ENCODE assay signal across 9 cellular contexts in the genomic region with DNA sequence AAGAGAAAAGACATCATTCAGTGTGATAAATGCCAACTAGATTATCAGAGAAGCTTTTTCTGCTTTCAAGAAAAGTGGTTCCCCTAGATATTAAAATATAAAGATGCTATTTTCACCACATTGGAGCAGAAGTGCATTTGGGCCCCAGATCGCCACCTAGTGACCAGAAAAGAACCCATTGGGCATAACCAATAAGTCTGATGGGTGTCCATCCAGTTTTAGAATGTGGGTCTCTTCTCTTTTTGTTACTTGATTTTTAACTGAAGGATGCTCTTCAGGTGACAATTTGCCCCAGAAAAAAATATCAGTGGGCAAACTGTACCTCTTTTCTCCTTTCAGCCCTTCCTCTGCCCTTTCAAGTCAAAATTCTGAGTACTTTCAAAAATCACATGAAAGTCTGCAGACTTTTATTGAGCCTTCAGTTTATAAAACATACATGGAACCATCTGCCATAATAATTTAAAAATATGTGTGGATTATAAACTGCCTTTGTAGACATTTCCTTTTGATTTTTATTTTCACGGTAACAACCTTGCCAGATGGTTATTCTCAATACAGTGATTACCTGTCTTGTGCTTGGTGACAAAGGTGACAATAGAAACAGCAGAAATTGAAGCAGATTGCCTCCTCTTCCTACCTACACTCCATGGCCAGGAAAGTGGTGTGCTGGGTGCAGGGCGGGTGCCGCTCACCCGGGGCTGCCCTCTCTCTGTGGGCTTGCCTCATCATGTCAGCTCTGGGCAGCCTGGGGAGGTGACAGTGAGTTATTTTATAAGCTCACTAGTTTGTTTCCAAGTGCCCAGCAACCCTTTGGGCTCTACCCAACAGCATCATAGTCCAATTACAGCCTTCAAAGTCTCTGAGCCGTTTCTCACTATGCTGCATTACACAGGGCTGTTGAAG.
A peak's percentile ranks its signal among the peaks of the same experiment; 100 is the strongest.
DNase-seq lines count a peak whose midpoint lies in the region; ATAC-seq and TF ChIP-seq lines count a peak whose summit lies in the region.
"Had no signal": no experiment of that assay in that cellular context is flagged by ENCODE, and none has a peak within 500 bp of the region (broad histone marks: within the 10 kb centered on the region; RNA-seq: fewer than 3 reads in every experiment).

No MANE protein-coding gene starts in this region.

- TF ChIP-seq CTCF in cardiac muscle cell (IDR thresholded peaks at IDR 0.05; ENCODE audit: low read depth, low read length) (peak; percentile 65), endothelial cell (IDR thresholded peaks at IDR 0.05; ENCODE audit: unreplicated experiment) (peak; percentile 26), smooth muscle cell (IDR thresholded peaks at IDR 0.05; ENCODE audit: borderline replicate concordance, insufficient read depth, poor library complexity, severe bottlenecking) (peak; percentile 58)

- 70% methylated on average over 6 of the region's 6 CpGs for WGBS in smooth muscle cell (ENCODE audit: low lambda C conversion rate)

- H4K20me1 ChIP-seq in smooth muscle cell (ENCODE audit: low read depth): no peaks in the 10 kb centered on the region

- H3K27me3 ChIP-seq in cardiac muscle cell (no peaks in the 10 kb centered on the region), smooth muscle cell (ENCODE audit: low read depth) (no peaks in the 10 kb centered on the region)

- no peak overlapping the region for H3K4me3 Mint-ChIP-seq in endothelial cell (ENCODE audit: unreplicated experiment)
- no peak overlapping the region for H3K4me3 Mint-ChIP-seq in naive thymus-derived CD8-positive, alpha-beta T cell
- H3K4me3 Mint-ChIP-seq: activated naive CD8-positive, alpha-beta T cell treated with anti-CD3 and anti-CD28 coated beads, Interleukin-2, amount 10 ng/mL, durations not matched to agents 7 days and 5 days had no signal

- H3K36me3 ChIP-seq in cardiac muscle cell (no peaks in the 10 kb centered on the region), smooth muscle cell (ENCODE audit: low read depth) (no peaks in the 10 kb centered on the region)

- no peaks in the 10 kb centered on the region for H3K4me1 Mint-ChIP-seq in endothelial cell (ENCODE audit: unreplicated experiment)
- no peaks in the 10 kb centered on the region for H3K4me1 Mint-ChIP-seq in naive thymus-derived CD8-positive, alpha-beta T cell
- H3K4me1 Mint-ChIP-seq: activated naive CD8-positive, alpha-beta T cell treated with anti-CD3 and anti-CD28 coated beads, Interleukin-2, amount 10 ng/mL, durations not matched to agents 7 days and 5 days had no signal

- peak; percentile 35 to 51 for DNase-seq in cardiac muscle cell (ENCODE audit: low read depth in 1 of 2, low spot score in 1 of 2)
- no peak for DNase-seq in left ventricle myocardium superior
- peak; percentile 11 for DNase-seq in M059J (ENCODE audit: low read depth)
- DNase-seq in endothelial cell (ENCODE audit: low spot score): peak; percentile 36
- DNase-seq in smooth muscle cell (lab: John Stamatoyannopoulos, UW; ENCODE audit: unreplicated experiment): no peak
- DNase-seq in naive thymus-derived CD8-positive, alpha-beta T cell: no peak
- DNase-seq in stimulated activated CD4-positive, alpha-beta T cell treated with anti-CD3 and anti-CD28 coated beads, Interleukin-1b, Interleukin-23, amount 100 ng/mL, for 48 hours: no peak
- DNase-seq: activated naive CD8-positive, alpha-beta T cell treated with anti-CD3 and anti-CD28 coated beads, Interleukin-2, amount 10 ng/mL, durations not matched to agents 7 days and 5 days had no signal

- H3K9me3 ChIP-seq in cardiac muscle cell (ENCODE audit: low read depth): no peaks in the 10 kb centered on the region
- H3K9me3 ChIP-seq in smooth muscle cell (replicated peaks; ENCODE audit: low read depth): no peaks in the 10 kb centered on the region

- H3F3A ChIP-seq in smooth muscle cell (ENCODE audit: low read depth): no peaks in the 10 kb centered on the region

- no peak overlapping the region for H3K4me2 ChIP-seq in smooth muscle cell

- no peak overlapping the region for H3K9ac ChIP-seq in smooth muscle cell (ENCODE audit: low read depth)

- H3K27ac Mint-ChIP-seq in endothelial cell (ENCODE audit: unreplicated experiment): no peak overlapping the region
- no peak overlapping the region for H3K27ac Mint-ChIP-seq in naive thymus-derived CD8-positive, alpha-beta T cell
- H3K27ac Mint-ChIP-seq: activated naive CD8-positive, alpha-beta T cell treated with anti-CD3 and anti-CD28 coated beads, Interleukin-2, amount 10 ng/mL, durations not matched to agents 7 days and 5 days had no signal

- H2AFZ ChIP-seq in smooth muscle cell (ENCODE audit: low read depth): no peak overlapping the region

- H3K4me3 ChIP-seq in cardiac muscle cell (no peak overlapping the region), smooth muscle cell (no peak overlapping the region)

- POLR2A ChIA-PET in naive thymus-derived CD8-positive, alpha-beta T cell (lab: Charles Lee): no interaction called here

- H3K4me1 ChIP-seq in cardiac muscle cell (ENCODE audit: low read depth): no peaks in the 10 kb centered on the region
- no peaks in the 10 kb centered on the region for H3K4me1 ChIP-seq in smooth muscle cell (ENCODE audit: low read depth)

- intact Hi-C loops in left ventricle myocardium superior (cut with micrococcal nuclease): no loop called here

- ATAC-seq in left ventricle myocardium superior (no peak), HG02571 (IDR thresholded peaks at IDR 0.05; ENCODE audit: unreplicated experiment) (no peak)
- ATAC-seq in naive thymus-derived CD8-positive, alpha-beta T cell: no peak

- H3K9me3 Mint-ChIP-seq in endothelial cell (ENCODE audit: unreplicated experiment): peaks cover 9% of the 10 kb centered on the region
- peaks cover 2 to 13% (median 3%) of the 10 kb centered on the region in 9 donors for H3K9me3 Mint-ChIP-seq in naive thymus-derived CD8-positive, alpha-beta T cell

- no peaks in the 10 kb centered on the region for H3K36me3 Mint-ChIP-seq in endothelial cell (ENCODE audit: low read depth, unreplicated experiment)
- H3K36me3 Mint-ChIP-seq in naive thymus-derived CD8-positive, alpha-beta T cell: peaks cover 0 to 8% (median 0%) of the 10 kb centered on the region in 3 donors
- H3K36me3 Mint-ChIP-seq: activated naive CD8-positive, alpha-beta T cell treated with anti-CD3 and anti-CD28 coated beads, Interleukin-2, amount 10 ng/mL, durations not matched to agents 7 days and 5 days had no signal

- H3K27me3 Mint-ChIP-seq in endothelial cell (ENCODE audit: unreplicated experiment): peaks cover 7% of the 10 kb centered on the region
- peaks cover 0 to 30% (median 15%) of the 10 kb centered on the region in 5 donors for H3K27me3 Mint-ChIP-seq in naive thymus-derived CD8-positive, alpha-beta T cell
- H3K27me3 Mint-ChIP-seq: activated naive CD8-positive, alpha-beta T cell treated with anti-CD3 and anti-CD28 coated beads, Interleukin-2, amount 10 ng/mL, durations not matched to agents 7 days and 5 days had no signal

- H3K27ac ChIP-seq in cardiac muscle cell (no peak overlapping the region), smooth muscle cell (ENCODE audit: low read depth) (no peak overlapping the region)

- H3K79me2 ChIP-seq in smooth muscle cell (ENCODE audit: low read depth): no peaks in the 10 kb centered on the region

Comparison
In these comparisons a context has a peak if more than half of its experiments do, and no peak if none do; other contexts are left out.
1. DNase-seq: peak in cardiac muscle cell (2 of 2), M059J (single experiment) and endothelial cell (single experiment); none in left ventricle myocardium superior (single experiment), smooth muscle cell (single experiment), naive thymus-derived CD8-positive, alpha-beta T cell (0 of 10) and stimulated activated CD4-positive, alpha-beta T cell treated with anti-CD3 and anti-CD28 coated beads, Interleukin-1b, Interleukin-23, amount 100 ng/mL, for 48 hours (single experiment).
2. Peak in every context shown above with its lines, with median percentiles within 50 percentile points of each other: CTCF ChIP-seq.